Comparison of ENCODE assay signal across 1 cellular context in the genomic region with DNA sequence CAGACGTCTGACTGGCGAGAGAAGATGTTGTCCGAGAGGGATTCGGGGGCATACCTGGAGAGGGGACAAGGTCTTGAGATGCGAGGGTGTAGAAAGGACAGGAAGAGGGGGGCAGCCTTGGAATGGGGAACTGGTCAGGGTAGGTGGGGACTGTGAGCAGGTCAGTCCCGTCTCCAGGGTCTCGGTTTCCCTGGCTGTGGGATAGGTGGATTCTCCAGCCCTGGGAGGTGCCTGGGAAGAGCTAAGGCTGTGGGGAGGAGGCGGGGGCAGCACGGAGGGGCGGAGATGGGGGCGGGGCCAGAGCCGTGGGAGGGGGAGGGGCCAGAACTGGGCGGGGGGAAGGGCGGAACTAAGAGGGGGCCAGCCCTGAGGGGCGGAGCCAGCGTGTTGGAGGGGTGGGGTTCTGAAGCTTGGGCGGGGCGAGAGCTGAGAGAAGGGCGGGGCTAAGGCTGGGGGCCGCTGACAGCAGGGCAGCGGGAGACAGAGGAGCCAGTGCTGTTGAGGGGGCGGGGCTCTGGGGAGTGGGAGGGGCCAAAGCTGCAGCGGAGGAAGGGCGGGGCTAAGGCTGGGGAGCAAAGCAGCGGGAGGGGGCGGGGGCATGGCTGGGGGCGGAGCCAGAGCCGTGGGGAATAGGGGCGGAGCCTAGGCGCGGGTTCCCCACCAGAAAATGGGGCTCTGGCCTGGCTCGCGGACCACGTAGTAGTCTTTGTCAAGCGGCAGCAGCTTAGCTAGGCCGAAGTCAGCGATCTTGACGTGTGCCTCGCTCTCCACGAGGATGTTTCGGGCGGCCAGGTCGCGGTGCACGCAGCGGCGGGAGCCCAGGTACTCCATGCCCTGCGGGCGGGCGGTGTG.
TF ChIP-seq lines count a peak whose summit lies in the region.

No MANE protein-coding gene starts in this region.

TF ChIP-seq in IMR-90, 13 proteins besides CTCF, POLR2A, EP300 and RAD21:
- TF ChIP-seq, protein P1, sequence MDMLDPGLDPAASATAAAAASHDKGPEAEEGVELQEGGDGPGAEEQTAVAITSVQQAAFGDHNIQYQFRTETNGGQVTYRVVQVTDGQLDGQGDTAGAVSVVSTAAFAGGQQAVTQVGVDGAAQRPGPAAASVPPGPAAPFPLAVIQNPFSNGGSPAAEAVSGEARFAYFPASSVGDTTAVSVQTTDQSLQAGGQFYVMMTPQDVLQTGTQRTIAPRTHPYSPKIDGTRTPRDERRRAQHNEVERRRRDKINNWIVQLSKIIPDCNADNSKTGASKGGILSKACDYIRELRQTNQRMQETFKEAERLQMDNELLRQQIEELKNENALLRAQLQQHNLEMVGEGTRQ (IDR thresholded peaks at IDR 0.05; ENCODE audit: low read depth, low read length), result no peak
- TF ChIP-seq FOS (IDR thresholded peaks at IDR 0.05; ENCODE audit: low read depth, low read length) (no peak), RFX5 (IDR thresholded peaks at IDR 0.05; ENCODE audit: low read depth, low read length) (no peak), CHD1 (IDR thresholded peaks at IDR 0.05; ENCODE audit: low read depth, low read length) (no peak), MXI1 (IDR thresholded peaks at IDR 0.05; ENCODE audit: borderline replicate concordance, low read depth, low read length) (no peak), SMC3 (IDR thresholded peaks at IDR 0.05; ENCODE audit: low read depth, low read length) (no peak), CEBPB (IDR thresholded peaks at IDR 0.05; ENCODE audit: low read depth, low read length) (no peak), MAZ (IDR thresholded peaks at IDR 0.05; ENCODE audit: borderline replicate concordance, low read depth, low read length) (no peak; the same call in 1 of the 2 replicates), RCOR1 (IDR thresholded peaks at IDR 0.05; ENCODE audit: insufficient replicate concordance, low read length) (no peak), MAFK (IDR thresholded peaks at IDR 0.05; ENCODE audit: low read depth, low read length) (no peak), BHLHE40 (IDR thresholded peaks at IDR 0.05; ENCODE audit: low read depth, low read length) (no peak), NFE2L2 (IDR thresholded peaks at IDR 0.05; ENCODE audit: low read depth, low read length) (no peak)
- TF ChIP-seq, protein P2, sequence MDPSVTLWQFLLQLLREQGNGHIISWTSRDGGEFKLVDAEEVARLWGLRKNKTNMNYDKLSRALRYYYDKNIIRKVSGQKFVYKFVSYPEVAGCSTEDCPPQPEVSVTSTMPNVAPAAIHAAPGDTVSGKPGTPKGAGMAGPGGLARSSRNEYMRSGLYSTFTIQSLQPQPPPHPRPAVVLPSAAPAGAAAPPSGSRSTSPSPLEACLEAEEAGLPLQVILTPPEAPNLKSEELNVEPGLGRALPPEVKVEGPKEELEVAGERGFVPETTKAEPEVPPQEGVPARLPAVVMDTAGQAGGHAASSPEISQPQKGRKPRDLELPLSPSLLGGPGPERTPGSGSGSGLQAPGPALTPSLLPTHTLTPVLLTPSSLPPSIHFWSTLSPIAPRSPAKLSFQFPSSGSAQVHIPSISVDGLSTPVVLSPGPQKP (IDR thresholded peaks at IDR 0.05; ENCODE audit: borderline replicate concordance, low read depth, low read length), result no peak
TF ChIP-seq in IMR-90: peak in this region for 0.
